In genomic region chr11:67392182-67392715, GRCh38 we compare ENCODE assay signal across 6 cellular contexts. TPM values are rescaled to one million over a fixed set of nuclear protein-coding genes. Genes with fewer than 3 reads are reported as not detected.
DNase-seq lines count a peak whose midpoint lies in the region; ATAC-seq and TF ChIP-seq lines count a peak whose summit lies in the region.

No MANE protein-coding gene starts in this region.

- H3K4me3 ChIP-seq in WI38 (ENCODE audit: low read depth, low read length), result peak overlapping the region; percentile 83
- H3K4me3 ChIP-seq in mesodermal cell (ENCODE audit: extremely low read depth, insufficient read depth, low read length, poor library complexity, severe bottlenecking), result peak overlapping the region; percentile 82

- WGBS in mesodermal cell (ENCODE audit: insufficient coverage in 2 of 2), 2 experiments, result 10 to 17% methylated on average over 22 to 23 of the region's 31 CpGs

- peak; percentile 12 for ATAC-seq in GM19438 (IDR thresholded peaks at IDR 0.05; ENCODE audit: low read depth, unreplicated experiment)

- no peak for TF ChIP-seq CTCF in WI38 (IDR thresholded peaks at IDR 0.05; ENCODE audit: low read depth, low read length)

- no peak for DNase-seq in stimulated activated CD4-positive, alpha-beta T cell treated with anti-CD3 and anti-CD28 coated beads, Interleukin-4, amount 100 ng/mL, for 1 hour
- DNase-seq in NCI-H1048 (lab: John Stamatoyannopoulos, UW), result no peak
- no peak for DNase-seq in NCI-H187 (lab: John Stamatoyannopoulos, UW)

- peaks cover 14% of the 10 kb centered on the region for H3K4me1 ChIP-seq in mesodermal cell (ENCODE audit: control insufficient read depth, insufficient read depth, low read length, poor library complexity, severe bottlenecking)

- no peak overlapping the region for H3K27ac ChIP-seq in mesodermal cell (ENCODE audit: low read depth, low read length, severe bottlenecking)

- no peaks in the 10 kb centered on the region for H3K9me3 ChIP-seq in mesodermal cell (ENCODE audit: control insufficient read depth, low read length)

- peaks cover 21% of the 10 kb centered on the region for H3K36me3 ChIP-seq in mesodermal cell (ENCODE audit: control insufficient read depth, insufficient read depth, low read length)

RNA-seq across cellular contexts. Expression of gene RAD9A, which starts 0.5 kb away (rescaled TPM):
- 18.3 TPM for polyA plus RNA-seq in mesodermal cell (2013, experiment 1 of 2)
- polyA plus RNA-seq in mesodermal cell (2013, experiment 2 of 2), result 17.7 TPM

RNA-seq across cellular contexts. Expression of gene PPP1CA, which starts 9.4 kb away (rescaled TPM):
- polyA plus RNA-seq in mesodermal cell (2013, experiment 1 of 2), result 238 TPM
- polyA plus RNA-seq in mesodermal cell (2013, experiment 2 of 2), result 192 TPM

RNA-seq across cellular contexts. Expression of gene TBC1D10C, which starts 11.6 kb away (rescaled TPM):
- 1.8 TPM for polyA plus RNA-seq in mesodermal cell (2013, experiment 1 of 2)
- 0.91 TPM for polyA plus RNA-seq in mesodermal cell (2013, experiment 2 of 2)

RNA-seq across cellular contexts. Expression of gene CLCF1, which starts 18.9 kb away (rescaled TPM):
- polyA plus RNA-seq in mesodermal cell (2013, experiment 1 of 2), result 5.1 TPM
- 4.8 TPM for polyA plus RNA-seq in mesodermal cell (2013, experiment 2 of 2)

RNA-seq across cellular contexts. Expression of gene CARNS1, which starts 23.2 kb away (rescaled TPM):
- polyA plus RNA-seq in mesodermal cell (2013, experiment 1 of 2), result 0.11 TPM
- 0.20 TPM for polyA plus RNA-seq in mesodermal cell (2013, experiment 2 of 2)
